Comparison of ENCODE assay signal across 8 cellular contexts in the genomic region with DNA sequence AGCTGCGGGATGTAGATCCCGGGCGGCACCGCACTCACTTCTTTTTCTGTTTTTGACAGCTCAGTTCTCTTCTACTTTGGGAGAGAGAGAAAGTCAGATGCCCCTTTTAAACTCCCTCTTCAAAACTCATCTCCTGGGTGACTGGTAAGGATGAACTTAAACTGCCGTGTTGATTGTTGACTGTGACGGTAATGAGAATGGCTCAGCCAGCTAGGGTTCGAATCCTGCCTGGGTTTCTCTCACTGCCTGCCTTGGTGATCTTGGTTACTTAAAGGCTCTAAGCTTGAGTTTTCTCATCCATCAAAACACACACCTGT. TPM values are rescaled to one million over a fixed set of nuclear protein-coding genes. Genes with fewer than 3 reads are reported as not detected.
DNase-seq lines count a peak whose midpoint lies in the region; ATAC-seq and TF ChIP-seq lines count a peak whose summit lies in the region.

No MANE protein-coding gene starts in this region.

- H3K27me3 Mint-ChIP-seq in activated CD4-positive, alpha-beta memory T cell treated with anti-CD3 and anti-CD28 coated beads, Interleukin-2, amount 10 ng/mL, durations not matched to agents 7 days and 5 days, result peaks cover 1% of the 10 kb centered on the region

- peaks cover 45% of the 10 kb centered on the region for H3K79me2 ChIP-seq in hepatocyte

- no peaks in the 10 kb centered on the region for H4K20me1 ChIP-seq in hepatocyte (ENCODE audit: insufficient read depth, poor library complexity, severe bottlenecking)

- no peaks in the 10 kb centered on the region for H3K9me3 Mint-ChIP-seq in activated CD4-positive, alpha-beta memory T cell treated with anti-CD3 and anti-CD28 coated beads, Interleukin-2, amount 10 ng/mL, durations not matched to agents 7 days and 5 days

- no peak for TF ChIP-seq CTCF in hepatocyte (IDR thresholded peaks at IDR 0.05; ENCODE audit: poor library complexity)

- H3K9me2 ChIP-seq in hepatocyte (replicated peaks; ENCODE audit: insufficient read depth), result no peaks in the 10 kb centered on the region

- peak overlapping the region; percentile 57 for H3K27ac Mint-ChIP-seq in activated CD4-positive, alpha-beta memory T cell treated with anti-CD3 and anti-CD28 coated beads, Interleukin-2, amount 10 ng/mL, durations not matched to agents 7 days and 5 days

- H3K4me3 Mint-ChIP-seq in activated CD4-positive, alpha-beta memory T cell treated with anti-CD3 and anti-CD28 coated beads, Interleukin-2, amount 10 ng/mL, durations not matched to agents 7 days and 5 days, result peak overlapping the region; percentile 81

- H3K4me1 ChIP-seq in hepatocyte (ENCODE audit: insufficient read depth) (peaks cover 24% of the 10 kb centered on the region), skeletal muscle tissue (ENCODE audit: control insufficient read depth in 3 of 3, insufficient read depth in 3 of 3, low read length in 3 of 3) (peaks cover 10 to 21% (median 13%) of the 10 kb centered on the region in 3 donors)

- CTCF ChIA-PET in activated CD4-positive, alpha-beta memory T cell treated with anti-CD3 and anti-CD28 coated beads, Interleukin-2, amount 10 ng/mL, durations not matched to agents 7 days and 5 days (lab: Charles Lee), result interaction anchor here (1.0 to 2.4 kb wide), 7 partner anchors 12 to 336 kb away, joined by 3 to 8 read pairs (median 4); no protein-coding TSS in a partner anchor

- H3K4me3 ChIP-seq in hepatocyte, result peak overlapping the region; percentile 83
- H3K4me3 ChIP-seq in skeletal muscle tissue (ENCODE audit: low read length in 3 of 3), result peak overlapping the region; percentile 82 to 93 (median 87)

- DNase-seq in DMS79 (lab: John Stamatoyannopoulos, UW) (peak; percentile 17), hepatocyte (ENCODE audit: low spot score) (no peak), RPMI8226 (no peak), SK-N-DZ (ENCODE audit: low spot score) (no peak)
- no peak for DNase-seq in activated CD4-positive, alpha-beta memory T cell treated with anti-CD3 and anti-CD28 coated beads, Interleukin-2, amount 10 ng/mL, durations not matched to agents 7 days and 5 days

- H3K9me3 ChIP-seq in hepatocyte (ENCODE audit: low read depth) (no peaks in the 10 kb centered on the region), skeletal muscle tissue (ENCODE audit: control insufficient read depth in 3 of 3, low read length in 3 of 3) (no peaks in the 10 kb centered on the region)

- peak overlapping the region; percentile 83 for H3K4me2 ChIP-seq in hepatocyte

- H3K9ac ChIP-seq in skeletal muscle tissue (ENCODE audit: low read depth in 1 of 3, low read length in 3 of 3), result peak overlapping the region; percentile 78 to 89 (median 85)

- ATAC-seq in HG02571 (IDR thresholded peaks at IDR 0.05; ENCODE audit: unreplicated experiment), result peak; percentile 0
- no peak for ATAC-seq in GM21619 (IDR thresholded peaks at IDR 0.05; ENCODE audit: unreplicated experiment)

- H3K27me3 ChIP-seq in hepatocyte (no peaks in the 10 kb centered on the region), skeletal muscle tissue (ENCODE audit: control insufficient read depth in 3 of 3, insufficient read depth in 3 of 3, low read length in 3 of 3) (no peaks in the 10 kb centered on the region)

- under 1% methylated on average over 7 of the region's 7 CpGs for WGBS in hepatocyte (ENCODE audit: low lambda C conversion rate, missing lambda C conversion rate)

- POLR2A ChIA-PET in activated CD4-positive, alpha-beta memory T cell treated with anti-CD3 and anti-CD28 coated beads, Interleukin-2, amount 10 ng/mL, durations not matched to agents 7 days and 5 days (lab: Charles Lee), result interaction anchor here (0.7 to 2.4 kb wide), 4 partner anchors 48 to 564 kb away, joined by 3 to 9 read pairs (median 6); no protein-coding TSS in a partner anchor

- H3K36me3 ChIP-seq in hepatocyte (replicated peaks; ENCODE audit: insufficient read depth, low read depth), result no peaks in the 10 kb centered on the region
- no peaks in the 10 kb centered on the region for H3K36me3 ChIP-seq in skeletal muscle tissue (ENCODE audit: control insufficient read depth in 3 of 3, insufficient read depth in 3 of 3, low read length in 3 of 3)

- peaks cover 56% of the 10 kb centered on the region for H3K4me1 Mint-ChIP-seq in activated CD4-positive, alpha-beta memory T cell treated with anti-CD3 and anti-CD28 coated beads, Interleukin-2, amount 10 ng/mL, durations not matched to agents 7 days and 5 days

- peaks cover 8% of the 10 kb centered on the region for H3K36me3 Mint-ChIP-seq in activated CD4-positive, alpha-beta memory T cell treated with anti-CD3 and anti-CD28 coated beads, Interleukin-2, amount 10 ng/mL, durations not matched to agents 7 days and 5 days (ENCODE audit: low read depth)

- peak overlapping the region; percentile 97 for H3K27ac ChIP-seq in hepatocyte
- H3K27ac ChIP-seq in skeletal muscle tissue (ENCODE audit: low read depth, low read length), result peak overlapping the region; percentile 91

- H2AFZ ChIP-seq in hepatocyte, result peak overlapping the region; percentile 92

RNA-seq across cellular contexts. Expression of a gene that starts 0.7 kb away (rescaled TPM):
- total RNA-seq in activated CD4-positive, alpha-beta memory T cell treated with anti-CD3 and anti-CD28 coated beads, Interleukin-2, amount 10 ng/mL, durations not matched to agents 7 days and 5 days, result 1 to 10 TPM; 9.5 to 9.7 TPM
- total RNA-seq in hepatocyte (29.9 and 33.7 TPM in 2 replicates), skeletal muscle tissue (21.4 TPM)
- polyA plus RNA-seq in hepatocyte, result 19.4 and 19.7 TPM in 2 replicates
- 10.5 and 11.5 TPM in 2 replicates for polyA plus RNA-seq in SK-N-DZ (2014; cell fraction: cytosol; rRNA removed)
- polyA plus RNA-seq in SK-N-DZ (2014; cell fraction: nucleus; rRNA removed), result 5.9 and 8.8 TPM in 2 replicates
